ENCODE assay signal across 20 cellular contexts in the genomic region with DNA sequence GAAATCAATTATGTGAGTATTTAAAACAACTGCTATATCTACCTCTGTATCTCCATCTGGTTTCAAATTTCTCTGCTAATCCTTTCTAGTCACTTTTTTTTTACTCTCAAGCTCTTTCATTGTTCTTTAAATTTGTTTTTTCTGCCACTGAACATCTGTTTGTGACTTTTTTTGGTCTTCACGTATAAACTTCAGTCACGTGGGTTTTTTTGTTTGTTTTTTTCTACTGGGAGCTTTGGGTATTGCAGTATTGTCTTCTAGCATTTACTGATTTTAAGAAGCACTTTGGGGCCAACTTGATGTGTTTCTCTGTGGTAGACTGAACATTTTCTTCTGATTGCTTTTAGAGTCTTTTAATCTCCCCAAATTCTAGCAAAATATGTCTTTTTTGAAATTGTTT.
A peak's percentile ranks its signal among the peaks of the same experiment; 100 is the strongest.
DNase-seq lines count a peak whose midpoint lies in the region; ATAC-seq and TF ChIP-seq lines count a peak whose summit lies in the region.
"Had no signal": no experiment of that assay in that cellular context is flagged by ENCODE, and none has a peak within 500 bp of the region (broad histone marks: within the 10 kb centered on the region; RNA-seq: fewer than 3 reads in every experiment).

No MANE protein-coding gene starts in this region.

- no peaks in the 10 kb centered on the region for H3K36me3 ChIP-seq in lower lobe of right lung
- H3K36me3 ChIP-seq: HAP-1 had no signal

- H3K4me1 Mint-ChIP-seq in endothelial cell (ENCODE audit: unreplicated experiment) (no peaks in the 10 kb centered on the region), neural crest cell (no peaks in the 10 kb centered on the region)
- H3K4me1 Mint-ChIP-seq: activated naive CD8-positive, alpha-beta T cell treated with anti-CD3 and anti-CD28 coated beads for 36 hours; brain had no signal

- intact Hi-C loops in lower lobe of right lung (cut with DNase I): no loop called here
- intact Hi-C loops in posterior cingulate gyrus (cut with DNase I): no loop called here

- H3K27ac Mint-ChIP-seq in endothelial cell (ENCODE audit: unreplicated experiment): no peak overlapping the region
- H3K27ac Mint-ChIP-seq in neural crest cell (ENCODE audit: unreplicated experiment): no peak overlapping the region
- H3K27ac Mint-ChIP-seq: activated naive CD8-positive, alpha-beta T cell treated with anti-CD3 and anti-CD28 coated beads for 36 hours; dendritic cell treated with granulocyte-macrophage colony-stimulating factor and Interleukin-4, amounts not matched to agents 40 ng/mL and 50 ng/mL, for 4 days had no signal

- TF ChIP-seq CTCF in endothelial cell (IDR thresholded peaks at IDR 0.05; ENCODE audit: unreplicated experiment): peak; percentile 67
- peak; percentile 50 for TF ChIP-seq CTCF in neural crest cell (conservative IDR thresholded peaks at IDR 0.05)
- TF ChIP-seq CTCF in lower lobe of right lung (IDR thresholded peaks at IDR 0.05): no peak

- no peak for ATAC-seq in lower lobe of right lung
- ATAC-seq: HepG2, left colon had no signal

- H3K4me3 ChIP-seq in lower lobe of right lung: no peak overlapping the region
- H3K4me3 ChIP-seq: HAP-1 had no signal

- H3K9me3 ChIP-seq in lower lobe of right lung: no peaks in the 10 kb centered on the region
- H3K9me3 ChIP-seq: HAP-1 had no signal

- H3K27ac ChIP-seq in lower lobe of right lung: no peak overlapping the region
- H3K27ac ChIP-seq: epithelial cell of prostate had no signal

- H3K9me3 Mint-ChIP-seq in endothelial cell (ENCODE audit: unreplicated experiment): no peaks in the 10 kb centered on the region
- H3K9me3 Mint-ChIP-seq in neural crest cell: no peaks in the 10 kb centered on the region
- H3K9me3 Mint-ChIP-seq: activated naive CD8-positive, alpha-beta T cell treated with anti-CD3 and anti-CD28 coated beads for 36 hours; dendritic cell treated with granulocyte-macrophage colony-stimulating factor and Interleukin-4, amounts not matched to agents 40 ng/mL and 50 ng/mL, for 4 days had no signal

- H3K36me3 Mint-ChIP-seq in endothelial cell (ENCODE audit: low read depth, unreplicated experiment) (no peaks in the 10 kb centered on the region), neural crest cell (ENCODE audit: low read depth) (no peaks in the 10 kb centered on the region)
- H3K36me3 Mint-ChIP-seq: activated naive CD8-positive, alpha-beta T cell treated with anti-CD3 and anti-CD28 coated beads for 36 hours; brain had no signal

- H3K4me1 ChIP-seq in lower lobe of right lung: no peaks in the 10 kb centered on the region

- no peak overlapping the region for H3K4me3 Mint-ChIP-seq in endothelial cell (ENCODE audit: unreplicated experiment)
- H3K4me3 Mint-ChIP-seq in neural crest cell: no peak overlapping the region
- H3K4me3 Mint-ChIP-seq: activated naive CD8-positive, alpha-beta T cell treated with anti-CD3 and anti-CD28 coated beads for 36 hours; brain; dendritic cell treated with granulocyte-macrophage colony-stimulating factor and Interleukin-4, amounts not matched to agents 40 ng/mL and 50 ng/mL, for 4 days had no signal

- H3K27me3 Mint-ChIP-seq in endothelial cell (ENCODE audit: unreplicated experiment) (no peaks in the 10 kb centered on the region), neural crest cell (ENCODE audit: low read depth) (no peaks in the 10 kb centered on the region)
- H3K27me3 Mint-ChIP-seq: brain; dendritic cell treated with granulocyte-macrophage colony-stimulating factor and Interleukin-4, amounts not matched to agents 40 ng/mL and 50 ng/mL, for 4 days had no signal

- H3K27me3 ChIP-seq in lower lobe of right lung (ENCODE audit: low read depth): no peaks in the 10 kb centered on the region

- DNase-seq in EH (ENCODE audit: low read depth): peak; percentile 1
- DNase-seq in NAMALWA (ENCODE audit: low spot score): peak; percentile 8
- DNase-seq in endothelial cell (ENCODE audit: low spot score): no peak
- DNase-seq in neural crest cell (ENCODE audit: low read depth, low spot score): no peak
- no peak for DNase-seq in lower lobe of right lung
- no peak for DNase-seq in MV-4-11 (lab: John Stamatoyannopoulos, UW)
- no peak for DNase-seq in posterior cingulate gyrus
- no peak for DNase-seq in NCI-H345 treated with DMSO at 0.1 percent for 48 hours (lab: John Stamatoyannopoulos, UW; ENCODE audit: unreplicated experiment)
- DNase-seq: activated CD4-positive, CD25-positive, alpha-beta regulatory T cell treated with anti-CD3 and anti-CD28 coated beads, Interleukin-2, amount 50 U/mL, for 72 hours; activated naive CD8-positive, alpha-beta T cell treated with anti-CD3 and anti-CD28 coated beads for 36 hours; left colon; midbrain; NCI-H510A; stimulated activated CD4-positive, alpha-beta T cell treated with anti-CD3 and anti-CD28 coated beads, Interleukin-12 subunit alpha, Interleukin-12 subunit beta, amount 100 ng/mL, for 4 hours; stimulated activated CD8-positive, alpha-beta memory T cell treated with anti-CD3 and anti-CD28 coated beads, Interleukin-4, amount 100 ng/mL, for 48 hours had no signal

Comparison
In these comparisons a context has a peak if more than half of its experiments do, and no peak if none do; other contexts are left out.
1. DNase-seq: peak in EH (single experiment) and NAMALWA (single experiment); none in endothelial cell (single experiment), neural crest cell (single experiment), lower lobe of right lung (single experiment), MV-4-11 (single experiment), posterior cingulate gyrus (0 of 10) and NCI-H345 treated with DMSO at 0.1 percent for 48 hours (single experiment).